18 cellular contexts compared by ENCODE assay signal in genomic region chr1:98081951-98082350, GRCh38.
"Had no signal": no experiment of that assay in that cellular context is flagged by ENCODE, and none has a peak within 500 bp of the region (broad histone marks: within the 10 kb centered on the region; RNA-seq: fewer than 3 reads in every experiment).

No MANE protein-coding gene starts in this region.

- H3K27me3 ChIP-seq: dorsolateral prefrontal cortex, esophagus muscularis mucosa, foreskin keratinocyte, gastroesophageal sphincter, heart left ventricle, hepatocyte, left lung had no signal

- H3K4me3 ChIP-seq: coronary artery, dorsolateral prefrontal cortex, esophagus muscularis mucosa, gastroesophageal sphincter, heart left ventricle, hepatocyte, left lung, lower lobe of right lung had no signal

- H3K4me1 ChIP-seq: esophagus muscularis mucosa, gastroesophageal sphincter, heart left ventricle, left lung, lower lobe of right lung had no signal

- DNase-seq: dermis blood vessel endothelial cell; dorsolateral prefrontal cortex; effector CD4-positive, alpha-beta T cell; effector memory CD4-positive, alpha-beta T cell; foreskin keratinocyte; heart left ventricle; hypothalamus; left cardiac atrium; left lung; left ventricle myocardium superior; lower lobe of right lung; mesenchymal stem cell; naive thymus-derived CD4-positive, alpha-beta T cell had no signal

- H3K27ac Mint-ChIP-seq: mesothelial cell of epicardium; naive thymus-derived CD4-positive, alpha-beta T cell had no signal

- H3K9me3 Mint-ChIP-seq: naive thymus-derived CD4-positive, alpha-beta T cell had no signal

- H3K27ac ChIP-seq: coronary artery, dorsolateral prefrontal cortex, esophagus muscularis mucosa, foreskin keratinocyte, gastroesophageal sphincter, heart left ventricle, hepatocyte, left lung, lower lobe of right lung had no signal

- ATAC-seq: foreskin keratinocyte; gastroesophageal sphincter; heart left ventricle; left cardiac atrium; left lung; left ventricle myocardium superior; lower lobe of right lung; naive thymus-derived CD4-positive, alpha-beta T cell had no signal

- H3K36me3 ChIP-seq: esophagus muscularis mucosa, gastroesophageal sphincter, heart left ventricle, left lung, lower lobe of right lung had no signal

- H3K36me3 Mint-ChIP-seq: mesothelial cell of epicardium; naive thymus-derived CD4-positive, alpha-beta T cell had no signal

- H3K9me3 ChIP-seq: esophagus muscularis mucosa, gastroesophageal sphincter, heart left ventricle, left lung, lower lobe of right lung had no signal

- H3K4me3 Mint-ChIP-seq: mesothelial cell of epicardium; naive thymus-derived CD4-positive, alpha-beta T cell had no signal
